Comparison of ENCODE assay signal across 20 cellular contexts in genomic region chr21:31398574-31398973, GRCh38. TPM values are rescaled to one million over a fixed set of nuclear protein-coding genes. Genes with fewer than 3 reads are reported as not detected.
DNase-seq lines count a peak whose midpoint lies in the region; ATAC-seq and TF ChIP-seq lines count a peak whose summit lies in the region.
"Had no signal": no experiment of that assay in that cellular context is flagged by ENCODE, and none has a peak within 500 bp of the region (broad histone marks: within the 10 kb centered on the region; RNA-seq: fewer than 3 reads in every experiment).

No MANE protein-coding gene starts in this region.

- no peak for DNase-seq in CD4-positive, alpha-beta T cell
- no peak for DNase-seq in central memory CD8-positive, alpha-beta T cell (ENCODE audit: low spot score in 2 of 2)
- DNase-seq in HuH-7.5 (ENCODE audit: low spot score) (no peak), ovary (no peak), kidney tubule cell (ENCODE audit: low spot score) (no peak)
- DNase-seq: activated T-cell treated with anti-CD3 and anti-CD28 coated beads for 4 hours; EL; H9; heart right ventricle; NCI-H1105 treated with DMSO at 0.1 percent for 48 hours; NCI-H446 treated with DMSO at 0.1 percent for 48 hours; NK-92 treated with Interleukin-12 subunit alpha and Interleukin-12 subunit beta, amount 100 ng/mL, for 24 hours; small intestine; stimulated activated CD4-positive, alpha-beta T cell treated with anti-CD3 and anti-CD28 coated beads, Interleukin-2, amount 100 ng/mL, for 48 hours; trophoblast cell had no signal

- H3K27me3 ChIP-seq in BLaER1 (no peaks in the 10 kb centered on the region), SU-DHL-6 (ENCODE audit: low read length) (no peaks in the 10 kb centered on the region), ovary (no peaks in the 10 kb centered on the region)
- no peaks in the 10 kb centered on the region for H3K27me3 ChIP-seq in CD4-positive, alpha-beta T cell (ENCODE audit: control insufficient read depth, insufficient read depth, low read length)

- POLR2A ChIA-PET in CD4-positive, alpha-beta T cell (lab: Charles Lee) = interaction anchor here (0.6 to 1.6 kb wide), 5 partner anchors 17 to 160 kb away, joined by 3 to 14 read pairs (median 3); no protein-coding TSS in a partner anchor

- H3K27ac Mint-ChIP-seq in CD4-positive, alpha-beta T cell = peak overlapping the region; percentile 90
- no peak overlapping the region for H3K27ac Mint-ChIP-seq in central memory CD8-positive, alpha-beta T cell (ENCODE audit: low read depth)
- H3K27ac Mint-ChIP-seq: H9; stimulated activated naive CD8-positive, alpha-beta T cell treated with anti-CD3 and anti-CD28 coated beads, Interleukin-15, Interleukin-2, amounts not matched to agents 100 ng/mL and 50 ng/mL, for 24 hours had no signal

- H3K79me2 ChIP-seq in SU-DHL-6 (ENCODE audit: insufficient read depth, low read length) = peaks cover 8% of the 10 kb centered on the region; the same call in 1 of the 2 replicates

- H3K9me3 ChIP-seq in BLaER1 (no peaks in the 10 kb centered on the region; the same call in 1 of the 2 replicates), SU-DHL-6 (ENCODE audit: insufficient read depth, low read length) (no peaks in the 10 kb centered on the region), ovary (no peaks in the 10 kb centered on the region)
- no peaks in the 10 kb centered on the region for H3K9me3 ChIP-seq in CD4-positive, alpha-beta T cell (ENCODE audit: control insufficient read depth, low read length)
- H3K9me3 ChIP-seq: heart right ventricle had no signal

- peak overlapping the region; percentile 40; the same call in 1 of the 2 replicates for H3K27ac ChIP-seq in BLaER1
- H3K27ac ChIP-seq in CD4-positive, alpha-beta T cell (ENCODE audit: low read depth, low read length) = peak overlapping the region; percentile 32
- peak overlapping the region; percentile 26; the same call in 1 of the 2 replicates for H3K27ac ChIP-seq in SU-DHL-6 (ENCODE audit: low read depth, low read length)
- H3K27ac ChIP-seq in ovary = no peak overlapping the region
- H3K27ac ChIP-seq: heart right ventricle had no signal

- no peaks in the 10 kb centered on the region for H3K9me3 Mint-ChIP-seq in CD4-positive, alpha-beta T cell
- H3K9me3 Mint-ChIP-seq in central memory CD8-positive, alpha-beta T cell = no peaks in the 10 kb centered on the region
- H3K9me3 Mint-ChIP-seq: H9; stimulated activated naive CD8-positive, alpha-beta T cell treated with anti-CD3 and anti-CD28 coated beads, Interleukin-15, Interleukin-2, amounts not matched to agents 100 ng/mL and 50 ng/mL, for 24 hours had no signal

- H3K9me2 ChIP-seq in SU-DHL-6 (replicated peaks; ENCODE audit: insufficient read depth, low read length) = no peaks in the 10 kb centered on the region

- no peak for ATAC-seq in CD4-positive, alpha-beta T cell (ENCODE audit: poor library complexity)
- ATAC-seq in central memory CD8-positive, alpha-beta T cell (replicated peaks; ENCODE audit: extremely low read depth, poor library complexity, severe bottlenecking) = peak; percentile 12
- no peak for ATAC-seq in GM19351 (IDR thresholded peaks at IDR 0.05; ENCODE audit: unreplicated experiment)
- ATAC-seq: heart right ventricle, left lobe of liver had no signal

- H3K4me1 ChIP-seq in BLaER1 = peaks cover 59% of the 10 kb centered on the region
- H3K4me1 ChIP-seq in ovary (ENCODE audit: insufficient read depth) = peaks cover 2% of the 10 kb centered on the region
- H3K4me1 ChIP-seq: heart right ventricle had no signal

- no peak for TF ChIP-seq CTCF in CD4-positive, alpha-beta T cell (IDR thresholded peaks at IDR 0.05)
- TF ChIP-seq CTCF in SU-DHL-6 (IDR thresholded peaks at IDR 0.05; ENCODE audit: insufficient read depth, low read length, poor library complexity, severe bottlenecking) = no peak
- TF ChIP-seq CTCF in ovary (IDR thresholded peaks at IDR 0.05) = no peak

- no peaks in the 10 kb centered on the region for H4K20me1 ChIP-seq in BLaER1
- no peaks in the 10 kb centered on the region for H4K20me1 ChIP-seq in SU-DHL-6 (ENCODE audit: low read depth, low read length)

- H3K4me3 Mint-ChIP-seq in CD4-positive, alpha-beta T cell = peak overlapping the region; percentile 70
- H3K4me3 Mint-ChIP-seq in central memory CD8-positive, alpha-beta T cell = no peak overlapping the region
- H3K4me3 Mint-ChIP-seq: H9; stimulated activated naive CD8-positive, alpha-beta T cell treated with anti-CD3 and anti-CD28 coated beads, Interleukin-15, Interleukin-2, amounts not matched to agents 100 ng/mL and 50 ng/mL, for 24 hours had no signal

- no peak overlapping the region for H3K4me3 ChIP-seq in BLaER1
- H3K4me3 ChIP-seq in SU-DHL-6 (ENCODE audit: insufficient read depth, low read length, poor library complexity, severe bottlenecking) = no peak overlapping the region
- H3K4me3 ChIP-seq in ovary = no peak overlapping the region
- H3K4me3 ChIP-seq: heart right ventricle had no signal

- no peaks in the 10 kb centered on the region for H3K27me3 Mint-ChIP-seq in CD4-positive, alpha-beta T cell
- no peaks in the 10 kb centered on the region for H3K27me3 Mint-ChIP-seq in central memory CD8-positive, alpha-beta T cell
- H3K27me3 Mint-ChIP-seq: stimulated activated naive CD8-positive, alpha-beta T cell treated with anti-CD3 and anti-CD28 coated beads, Interleukin-15, Interleukin-2, amounts not matched to agents 100 ng/mL and 50 ng/mL, for 24 hours had no signal

- no peak for TF ChIP-seq EP300 in ovary (IDR thresholded peaks at IDR 0.05)

- no peaks in the 10 kb centered on the region for H3F3A ChIP-seq in SU-DHL-6 (ENCODE audit: insufficient read depth)

- TF ChIP-seq POLR2A in ovary (IDR thresholded peaks at IDR 0.05) = no peak

- CTCF ChIA-PET in CD4-positive, alpha-beta T cell (lab: Charles Lee) = no interaction called here

- WGBS in ovary, 3 donors = 66 to 74% (median 72%) methylated on average over 5 of the region's 5 CpGs

- H3K4me2 ChIP-seq in BLaER1 = peak overlapping the region; percentile 67
- H3K4me2 ChIP-seq in SU-DHL-6 (ENCODE audit: low read depth, low read length, poor library complexity, severe bottlenecking) = peak overlapping the region; percentile 6

- H2AFZ ChIP-seq in SU-DHL-6 (ENCODE audit: low read depth, low read length, severe bottlenecking) = no peak overlapping the region

- no peaks in the 10 kb centered on the region for H3K36me3 Mint-ChIP-seq in CD4-positive, alpha-beta T cell (ENCODE audit: low read depth)
- peaks cover 2% of the 10 kb centered on the region for H3K36me3 Mint-ChIP-seq in central memory CD8-positive, alpha-beta T cell (ENCODE audit: insufficient read depth)

- peaks cover 60% of the 10 kb centered on the region for H3K4me1 Mint-ChIP-seq in CD4-positive, alpha-beta T cell (ENCODE audit: low read depth)
- peaks cover 6% of the 10 kb centered on the region for H3K4me1 Mint-ChIP-seq in central memory CD8-positive, alpha-beta T cell

- intact Hi-C loops in CD4-positive, alpha-beta T cell (cut with DNase I, micrococcal nuclease) = loop anchor here in 1 of 2 experiments (5.0 to 10.0 kb wide), 3 partner anchors 46 to 216 kb away; no protein-coding TSS in a partner anchor
- intact Hi-C loops in ovary (cut with DNase I) = no loop called here

- H3K36me3 ChIP-seq in BLaER1 = no peaks in the 10 kb centered on the region
- H3K36me3 ChIP-seq in SU-DHL-6 (ENCODE audit: low read length) = no peaks in the 10 kb centered on the region
- H3K36me3 ChIP-seq in ovary = no peaks in the 10 kb centered on the region
- H3K36me3 ChIP-seq: heart right ventricle had no signal

- H3K9ac ChIP-seq in BLaER1 (no peak overlapping the region), SU-DHL-6 (ENCODE audit: low read length) (no peak overlapping the region)

RNA-seq across cellular contexts. Expression of gene TIAM1, which starts 54.5 kb away (rescaled TPM):
- 10 to 100 TPM; 39.6 to 39.8 TPM for total RNA-seq in CD4-positive, alpha-beta T cell
- total RNA-seq in ovary = 10 to 100 TPM in 3 of 7 donors, 1 to 10 TPM in 4; 3.6 to 26.7 (median 7.1) TPM
- polyA plus RNA-seq in ovary = 10 to 100 TPM in 1 of 2 donors, 1 to 10 TPM in 1; 5.8 to 10.5 TPM

Comparison
In these comparisons a context has a peak if more than half of its experiments do, and no peak if none do; other contexts are left out.
1. H3K27ac ChIP-seq: peak in BLaER1 (single experiment), CD4-positive, alpha-beta T cell (single experiment) and SU-DHL-6 (single experiment); none in ovary (0 of 2).